ENCODE assay signal across 10 cellular contexts in the genomic region with DNA sequence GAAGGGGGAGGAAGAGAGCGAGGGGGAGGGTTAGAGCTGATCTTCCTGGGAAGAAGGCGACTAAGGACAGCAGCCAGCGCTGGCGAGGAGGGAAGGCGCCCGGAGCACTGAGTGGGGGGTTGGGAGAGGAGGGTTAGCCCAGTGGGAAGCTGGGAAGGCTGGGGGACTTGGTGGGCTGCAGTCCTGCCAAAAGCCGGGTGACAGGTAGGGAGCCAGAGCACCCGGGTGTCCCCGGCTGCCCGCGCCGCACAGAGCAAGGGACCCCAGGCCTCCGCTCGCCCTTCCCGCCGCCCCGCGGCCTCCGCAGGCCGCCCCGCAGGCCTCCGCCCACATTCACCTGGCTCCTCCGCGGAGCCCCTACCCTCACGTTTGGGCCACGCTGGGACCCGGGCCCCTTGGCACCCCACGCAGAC. TPM values are rescaled to one million over a fixed set of nuclear protein-coding genes. Genes with fewer than 3 reads are reported as not detected.
DNase-seq lines count a peak whose midpoint lies in the region; FAIRE-seq and TF ChIP-seq lines count a peak whose summit lies in the region.
"Had no signal": no experiment of that assay in that cellular context is flagged by ENCODE, and none has a peak within 500 bp of the region (broad histone marks: within the 10 kb centered on the region; RNA-seq: fewer than 3 reads in every experiment).

No MANE protein-coding gene starts in this region.

- no peak overlapping the region for H2AK5ac ChIP-seq in trophoblast cell (ENCODE audit: low read length)

- no peak overlapping the region for H3K23ac ChIP-seq in trophoblast cell (ENCODE audit: low read length)

- H3K4ac ChIP-seq in trophoblast cell (ENCODE audit: low read depth, low read length): peak overlapping the region; percentile 50

- peak overlapping the region; percentile 96 for H2AFZ ChIP-seq in trophoblast cell (ENCODE audit: insufficient read depth, low read length, poor library complexity)

- H3K14ac ChIP-seq in trophoblast cell (ENCODE audit: low read length): peak overlapping the region; percentile 88

- no peak overlapping the region for H3K27ac ChIP-seq in cardiac muscle cell
- H3K27ac ChIP-seq in trophoblast cell (ENCODE audit: low read depth, low read length): no peak overlapping the region

- peaks cover 24% of the 10 kb centered on the region for H3K27me3 ChIP-seq in cardiac muscle cell
- no peaks in the 10 kb centered on the region for H3K27me3 ChIP-seq in trophoblast cell (ENCODE audit: insufficient read depth, low read length)

- no CpG with 5 or more reads among the region's 28 CpGs for WGBS in trophoblast cell (ENCODE audit: extremely low coverage, insufficient coverage, insufficient read length)

- H3K9me3 ChIP-seq in cardiac muscle cell (ENCODE audit: low read depth): no peaks in the 10 kb centered on the region
- H3K9me3 ChIP-seq in trophoblast cell (ENCODE audit: insufficient read depth, low read depth, low read length): no peaks in the 10 kb centered on the region

- FAIRE-seq in RCC 7860 (lab: Jason Lieb, UNC): no peak
- FAIRE-seq: endometrium had no signal

- H3K4me2 ChIP-seq in trophoblast cell (ENCODE audit: low read length): peak overlapping the region; percentile 98

- DNase-seq in SW480 (ENCODE audit: low spot score) (peak; percentile 32), cardiac muscle cell (ENCODE audit: low read depth in 1 of 2, low spot score in 1 of 2) (peak in 1 of 2 donors; percentile 33), trophoblast cell (no peak), COLO829 (ENCODE audit: low spot score) (no peak), RCC 7860 (ENCODE audit: low spot score) (no peak)
- DNase-seq in effector CD8-positive, alpha-beta T cell (lab: John Stamatoyannopoulos, UW): no peak
- no peak for DNase-seq in stimulated activated CD4-positive, alpha-beta T cell treated with anti-CD3 and anti-CD28 coated beads, Interleukin-2, amount 100 ng/mL, for 48 hours
- DNase-seq: NCI-H446 treated with DMSO at 0.1 percent for 48 hours had no signal

- peak overlapping the region; percentile 62 for H3K9ac ChIP-seq in trophoblast cell (ENCODE audit: low read length)

- H2BK5ac ChIP-seq in trophoblast cell (ENCODE audit: low read depth, low read length, poor library complexity): peak overlapping the region; percentile 9

- no peak for TF ChIP-seq CTCF in cardiac muscle cell (IDR thresholded peaks at IDR 0.05; ENCODE audit: low read depth, low read length)

- peaks cover 5% of the 10 kb centered on the region for H3K79me2 ChIP-seq in trophoblast cell (ENCODE audit: control insufficient read depth, insufficient read depth, low read length, poor library complexity)

- no peaks in the 10 kb centered on the region for H3K36me3 ChIP-seq in cardiac muscle cell
- H3K36me3 ChIP-seq in trophoblast cell (ENCODE audit: control insufficient read depth in 1 of 2, insufficient read depth in 2 of 2, low read length in 2 of 2): no peaks in the 10 kb centered on the region

- H4K8ac ChIP-seq in trophoblast cell (ENCODE audit: low read depth, low read length): peak overlapping the region; percentile 95

- peak overlapping the region; percentile 94 for H4K91ac ChIP-seq in trophoblast cell (ENCODE audit: low read depth, low read length)

- H2BK120ac ChIP-seq in trophoblast cell (ENCODE audit: insufficient read depth, low read length, poor library complexity): peak overlapping the region; percentile 83

- peak overlapping the region; percentile 83 for H3K18ac ChIP-seq in trophoblast cell (ENCODE audit: low read length)

- H3K4me1 ChIP-seq in cardiac muscle cell (ENCODE audit: low read depth) (no peaks in the 10 kb centered on the region), trophoblast cell (ENCODE audit: control insufficient read depth in 1 of 2, insufficient read depth in 2 of 2, low read length in 2 of 2) (peaks cover 10 to 19% of the 10 kb centered on the region in 2 experiments)

- peak overlapping the region; percentile 29; the same call in 1 of the 2 replicates for H3K4me3 ChIP-seq in GM08714 (ENCODE audit: low read length)
- H3K4me3 ChIP-seq in cardiac muscle cell: peak overlapping the region; percentile 57
- peak overlapping the region; percentile 73 for H3K4me3 ChIP-seq in trophoblast cell (ENCODE audit: low read depth, low read length)

- H3K79me1 ChIP-seq in trophoblast cell (ENCODE audit: low read length): peaks cover 10% of the 10 kb centered on the region

- peak overlapping the region; percentile 26 for H2BK12ac ChIP-seq in trophoblast cell (ENCODE audit: low read length)

- H4K12ac ChIP-seq in trophoblast cell (ENCODE audit: low read depth, low read length): peak overlapping the region; percentile 75

RNA-seq across cellular contexts. Expression of gene SLC12A8, which starts 0.4 kb away (rescaled TPM):
- total RNA-seq in cardiac muscle cell: 1.7 and 3.4 TPM in 2 replicates
- 3.1 and 6.9 TPM in 2 replicates for polyA plus RNA-seq in cardiac muscle cell
- polyA plus RNA-seq in trophoblast cell (2013): 2.3 and 2.7 TPM in 2 replicates
